Comparison of ENCODE assay signal across 1 cellular context in the genomic region with DNA sequence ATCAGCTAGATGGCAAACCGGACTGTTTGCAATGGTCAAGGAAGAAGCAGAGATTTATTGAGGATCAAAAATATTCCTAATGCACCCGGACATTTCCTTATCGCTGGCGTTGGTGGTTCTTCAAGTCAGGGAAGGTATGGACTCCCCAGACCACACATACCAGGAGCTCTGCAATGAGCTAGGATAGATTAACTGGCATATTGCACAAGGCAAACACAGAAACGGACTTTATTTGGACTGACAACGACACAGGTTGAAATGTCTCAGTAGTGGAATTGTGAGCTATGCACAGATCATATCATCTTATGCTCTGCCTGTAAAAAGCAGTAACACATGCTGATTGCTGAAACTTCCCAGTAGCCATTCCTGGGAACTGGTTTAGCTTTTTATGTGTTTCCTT.
A peak's percentile ranks its signal among the peaks of the same experiment; 100 is the strongest.
TF ChIP-seq lines count a peak whose summit lies in the region.

No MANE protein-coding gene starts in this region.

TF ChIP-seq in neural cell, 6 proteins besides CTCF, POLR2A, EP300 and RAD21 (continued from another document):
- TF ChIP-seq, protein P1, sequence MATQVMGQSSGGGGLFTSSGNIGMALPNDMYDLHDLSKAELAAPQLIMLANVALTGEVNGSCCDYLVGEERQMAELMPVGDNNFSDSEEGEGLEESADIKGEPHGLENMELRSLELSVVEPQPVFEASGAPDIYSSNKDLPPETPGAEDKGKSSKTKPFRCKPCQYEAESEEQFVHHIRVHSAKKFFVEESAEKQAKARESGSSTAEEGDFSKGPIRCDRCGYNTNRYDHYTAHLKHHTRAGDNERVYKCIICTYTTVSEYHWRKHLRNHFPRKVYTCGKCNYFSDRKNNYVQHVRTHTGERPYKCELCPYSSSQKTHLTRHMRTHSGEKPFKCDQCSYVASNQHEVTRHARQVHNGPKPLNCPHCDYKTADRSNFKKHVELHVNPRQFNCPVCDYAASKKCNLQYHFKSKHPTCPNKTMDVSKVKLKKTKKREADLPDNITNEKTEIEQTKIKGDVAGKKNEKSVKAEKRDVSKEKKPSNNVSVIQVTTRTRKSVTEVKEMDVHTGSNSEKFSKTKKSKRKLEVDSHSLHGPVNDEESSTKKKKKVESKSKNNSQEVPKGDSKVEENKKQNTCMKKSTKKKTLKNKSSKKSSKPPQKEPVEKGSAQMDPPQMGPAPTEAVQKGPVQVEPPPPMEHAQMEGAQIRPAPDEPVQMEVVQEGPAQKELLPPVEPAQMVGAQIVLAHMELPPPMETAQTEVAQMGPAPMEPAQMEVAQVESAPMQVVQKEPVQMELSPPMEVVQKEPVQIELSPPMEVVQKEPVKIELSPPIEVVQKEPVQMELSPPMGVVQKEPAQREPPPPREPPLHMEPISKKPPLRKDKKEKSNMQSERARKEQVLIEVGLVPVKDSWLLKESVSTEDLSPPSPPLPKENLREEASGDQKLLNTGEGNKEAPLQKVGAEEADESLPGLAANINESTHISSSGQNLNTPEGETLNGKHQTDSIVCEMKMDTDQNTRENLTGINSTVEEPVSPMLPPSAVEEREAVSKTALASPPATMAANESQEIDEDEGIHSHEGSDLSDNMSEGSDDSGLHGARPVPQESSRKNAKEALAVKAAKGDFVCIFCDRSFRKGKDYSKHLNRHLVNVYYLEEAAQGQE (IDR thresholded peaks at IDR 0.05; ENCODE audit: borderline replicate concordance), result peak; percentile 16
